11 cellular contexts compared by ENCODE assay signal in genomic region chr2:85439111-85439477, GRCh38. TPM values are rescaled to one million over a fixed set of nuclear protein-coding genes. Genes with fewer than 3 reads are reported as not detected.
DNase-seq lines count a peak whose midpoint lies in the region; TF ChIP-seq lines count a peak whose summit lies in the region.
"Had no signal": no experiment of that assay in that cellular context is flagged by ENCODE, and none has a peak within 500 bp of the region (broad histone marks: within the 10 kb centered on the region; RNA-seq: fewer than 3 reads in every experiment).

No MANE protein-coding gene starts in this region.

- H3K4me1 ChIP-seq in BLaER1, result peaks cover 50% of the 10 kb centered on the region
- peaks cover 9% of the 10 kb centered on the region for H3K4me1 ChIP-seq in Loucy (ENCODE audit: insufficient read depth, low read length, poor library complexity, severe bottlenecking)
- H3K4me1 ChIP-seq in prostate gland (replicated peaks), result peaks cover 4% of the 10 kb centered on the region

- H3K27me3 Mint-ChIP-seq in dendritic cell treated with granulocyte-macrophage colony-stimulating factor and Interleukin-4, amounts not matched to agents 40 ng/mL and 50 ng/mL, for 4 days, result no peaks in the 10 kb centered on the region

- H3K27ac Mint-ChIP-seq in dendritic cell treated with granulocyte-macrophage colony-stimulating factor and Interleukin-4, amounts not matched to agents 40 ng/mL and 50 ng/mL, for 4 days, result peak overlapping the region; percentile 98

- no peak overlapping the region for H2AFZ ChIP-seq in Loucy (ENCODE audit: low read length)

- TF ChIP-seq CTCF in Loucy (conservative IDR thresholded peaks at IDR 0.05; ENCODE audit: low read length) (no peak), prostate gland (IDR thresholded peaks at IDR 0.05) (no peak)

- H3K9me2 ChIP-seq in Loucy (replicated peaks; ENCODE audit: low read depth, low read length), result no peaks in the 10 kb centered on the region

- no peak overlapping the region for H3K4me3 Mint-ChIP-seq in dendritic cell treated with granulocyte-macrophage colony-stimulating factor and Interleukin-4, amounts not matched to agents 40 ng/mL and 50 ng/mL, for 4 days

- no peaks in the 10 kb centered on the region for H3F3A ChIP-seq in Loucy (ENCODE audit: low read depth)

- no peak for TF ChIP-seq POLR2A in prostate gland (IDR thresholded peaks at IDR 0.05)

- no peaks in the 10 kb centered on the region for H3K79me2 ChIP-seq in Loucy (ENCODE audit: insufficient read depth, low read length)
- H3K79me2 ChIP-seq: parathyroid adenoma had no signal

- H3K9me3 ChIP-seq in BLaER1 (no peaks in the 10 kb centered on the region), Loucy (ENCODE audit: insufficient read depth, low read depth, low read length) (no peaks in the 10 kb centered on the region), prostate gland (no peaks in the 10 kb centered on the region)

- 87% methylated on average over 5 of the region's 5 CpGs for WGBS in prostate gland

- H3K4me2 ChIP-seq in BLaER1 (peak overlapping the region; percentile 97), Loucy (ENCODE audit: low read depth, low read length, poor library complexity, severe bottlenecking) (peak overlapping the region; percentile 62)

- H3K27ac ChIP-seq in BLaER1 (peak overlapping the region; percentile 83), prostate gland (peak overlapping the region; percentile 90 to 93)

- H4K20me1 ChIP-seq in BLaER1 (no peaks in the 10 kb centered on the region), Loucy (ENCODE audit: insufficient read depth, low read length, poor library complexity, severe bottlenecking) (no peaks in the 10 kb centered on the region)

- no peaks in the 10 kb centered on the region for H3K9me3 Mint-ChIP-seq in dendritic cell treated with granulocyte-macrophage colony-stimulating factor and Interleukin-4, amounts not matched to agents 40 ng/mL and 50 ng/mL, for 4 days

- H3K36me3 ChIP-seq in BLaER1 (no peaks in the 10 kb centered on the region), Loucy (ENCODE audit: insufficient read depth, low read length) (no peaks in the 10 kb centered on the region), prostate gland (no peaks in the 10 kb centered on the region)

- no peaks in the 10 kb centered on the region for H3K27me3 ChIP-seq in BLaER1
- no peaks in the 10 kb centered on the region for H3K27me3 ChIP-seq in Loucy (ENCODE audit: insufficient read depth, low read length, poor library complexity, severe bottlenecking)
- no peaks in the 10 kb centered on the region for H3K27me3 ChIP-seq in prostate gland (replicated peaks; ENCODE audit: insufficient read depth)

- peaks cover 67% of the 10 kb centered on the region for H3K4me1 Mint-ChIP-seq in dendritic cell treated with granulocyte-macrophage colony-stimulating factor and Interleukin-4, amounts not matched to agents 40 ng/mL and 50 ng/mL, for 4 days (ENCODE audit: low read depth)

- no peaks in the 10 kb centered on the region for H3K36me3 Mint-ChIP-seq in dendritic cell treated with granulocyte-macrophage colony-stimulating factor and Interleukin-4, amounts not matched to agents 40 ng/mL and 50 ng/mL, for 4 days (ENCODE audit: low read depth)

- H3K9ac ChIP-seq in BLaER1 (no peak overlapping the region; the same call in 1 of the 2 replicates), Loucy (ENCODE audit: low read depth, low read length, poor library complexity, severe bottlenecking) (peak overlapping the region; percentile 79)
- H3K9ac ChIP-seq: parathyroid adenoma had no signal

- DNase-seq in prostate gland (ENCODE audit: low spot score), result no peak
- DNase-seq in effector CD4-positive, alpha-beta T cell, result no peak
- no peak for DNase-seq in NK-92 (lab: John Stamatoyannopoulos, UW; ENCODE audit: unreplicated experiment)
- DNase-seq in T-helper 9 cell, result no peak
- no peak for DNase-seq in NCI-H1930 (lab: John Stamatoyannopoulos, UW)
- DNase-seq: dermis blood vessel endothelial cell, NCI-H2081 treated with DMSO at 0.1 percent for 48 hours had no signal

- H3K4me3 ChIP-seq in BLaER1 (no peak overlapping the region), Loucy (ENCODE audit: low read length, poor library complexity, severe bottlenecking) (no peak overlapping the region), prostate gland (no peak overlapping the region)

- intact Hi-C loops in dendritic cell treated with granulocyte-macrophage colony-stimulating factor and Interleukin-4, amounts not matched to agents 40 ng/mL and 50 ng/mL, for 4 days (cut with micrococcal nuclease), result loop anchor here (2.0 kb wide), 1 partner anchor 100 kb away; the partner anchor contains the start of gene MAT2A
- intact Hi-C loops in prostate gland (cut with DNase I), result no loop called here

RNA-seq across cellular contexts. Expression of gene SH2D6, which starts 20.6 kb away (rescaled TPM):
- total RNA-seq in prostate gland, result 1 to 10 TPM in 1 of 2 donors, under 1 TPM in 1; 0.23 to 1.8 TPM
- total RNA-seq: dermis blood vessel endothelial cell had no signal

RNA-seq across cellular contexts. Expression of gene CAPG, which starts 28.9 kb away (rescaled TPM):
- 10 to 100 TPM; 80.7 to 96.1 TPM for total RNA-seq in prostate gland
